ENCODE assay signal across 1 cellular context in the genomic region with DNA sequence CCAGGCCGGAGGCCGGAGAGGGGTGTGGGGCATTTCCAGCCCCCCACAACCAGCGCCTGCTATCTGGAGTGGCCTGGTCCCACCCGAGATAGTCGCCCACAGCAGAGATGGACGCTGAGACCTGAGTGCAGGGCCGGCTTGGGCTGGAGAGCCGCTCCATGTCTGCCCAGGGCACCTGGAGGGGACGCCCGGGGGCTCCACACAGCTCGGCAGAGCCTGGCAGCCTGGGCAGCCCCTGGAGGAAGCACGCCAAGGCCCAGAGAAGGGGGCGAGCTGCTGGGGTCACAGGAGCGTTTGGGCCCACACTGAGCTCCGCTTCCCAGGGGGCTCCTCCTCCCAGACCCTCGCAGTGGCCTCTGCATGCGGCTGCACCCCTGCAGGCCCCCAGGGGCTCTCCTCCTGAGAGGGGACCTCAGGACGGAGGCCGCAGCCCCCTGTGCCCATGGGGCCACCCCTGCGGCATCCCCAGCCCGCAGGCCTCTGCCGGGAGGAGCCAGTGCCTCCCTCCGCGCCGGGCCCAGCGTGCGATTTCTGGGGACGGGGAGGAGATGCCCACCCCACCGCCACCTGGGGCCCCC.
TF ChIP-seq lines count a peak whose summit lies in the region.

No MANE protein-coding gene starts in this region.

TF ChIP-seq in GM23338, 12 proteins besides CTCF, POLR2A, EP300 and RAD21 (continued from another document):
- TF ChIP-seq, protein P1, sequence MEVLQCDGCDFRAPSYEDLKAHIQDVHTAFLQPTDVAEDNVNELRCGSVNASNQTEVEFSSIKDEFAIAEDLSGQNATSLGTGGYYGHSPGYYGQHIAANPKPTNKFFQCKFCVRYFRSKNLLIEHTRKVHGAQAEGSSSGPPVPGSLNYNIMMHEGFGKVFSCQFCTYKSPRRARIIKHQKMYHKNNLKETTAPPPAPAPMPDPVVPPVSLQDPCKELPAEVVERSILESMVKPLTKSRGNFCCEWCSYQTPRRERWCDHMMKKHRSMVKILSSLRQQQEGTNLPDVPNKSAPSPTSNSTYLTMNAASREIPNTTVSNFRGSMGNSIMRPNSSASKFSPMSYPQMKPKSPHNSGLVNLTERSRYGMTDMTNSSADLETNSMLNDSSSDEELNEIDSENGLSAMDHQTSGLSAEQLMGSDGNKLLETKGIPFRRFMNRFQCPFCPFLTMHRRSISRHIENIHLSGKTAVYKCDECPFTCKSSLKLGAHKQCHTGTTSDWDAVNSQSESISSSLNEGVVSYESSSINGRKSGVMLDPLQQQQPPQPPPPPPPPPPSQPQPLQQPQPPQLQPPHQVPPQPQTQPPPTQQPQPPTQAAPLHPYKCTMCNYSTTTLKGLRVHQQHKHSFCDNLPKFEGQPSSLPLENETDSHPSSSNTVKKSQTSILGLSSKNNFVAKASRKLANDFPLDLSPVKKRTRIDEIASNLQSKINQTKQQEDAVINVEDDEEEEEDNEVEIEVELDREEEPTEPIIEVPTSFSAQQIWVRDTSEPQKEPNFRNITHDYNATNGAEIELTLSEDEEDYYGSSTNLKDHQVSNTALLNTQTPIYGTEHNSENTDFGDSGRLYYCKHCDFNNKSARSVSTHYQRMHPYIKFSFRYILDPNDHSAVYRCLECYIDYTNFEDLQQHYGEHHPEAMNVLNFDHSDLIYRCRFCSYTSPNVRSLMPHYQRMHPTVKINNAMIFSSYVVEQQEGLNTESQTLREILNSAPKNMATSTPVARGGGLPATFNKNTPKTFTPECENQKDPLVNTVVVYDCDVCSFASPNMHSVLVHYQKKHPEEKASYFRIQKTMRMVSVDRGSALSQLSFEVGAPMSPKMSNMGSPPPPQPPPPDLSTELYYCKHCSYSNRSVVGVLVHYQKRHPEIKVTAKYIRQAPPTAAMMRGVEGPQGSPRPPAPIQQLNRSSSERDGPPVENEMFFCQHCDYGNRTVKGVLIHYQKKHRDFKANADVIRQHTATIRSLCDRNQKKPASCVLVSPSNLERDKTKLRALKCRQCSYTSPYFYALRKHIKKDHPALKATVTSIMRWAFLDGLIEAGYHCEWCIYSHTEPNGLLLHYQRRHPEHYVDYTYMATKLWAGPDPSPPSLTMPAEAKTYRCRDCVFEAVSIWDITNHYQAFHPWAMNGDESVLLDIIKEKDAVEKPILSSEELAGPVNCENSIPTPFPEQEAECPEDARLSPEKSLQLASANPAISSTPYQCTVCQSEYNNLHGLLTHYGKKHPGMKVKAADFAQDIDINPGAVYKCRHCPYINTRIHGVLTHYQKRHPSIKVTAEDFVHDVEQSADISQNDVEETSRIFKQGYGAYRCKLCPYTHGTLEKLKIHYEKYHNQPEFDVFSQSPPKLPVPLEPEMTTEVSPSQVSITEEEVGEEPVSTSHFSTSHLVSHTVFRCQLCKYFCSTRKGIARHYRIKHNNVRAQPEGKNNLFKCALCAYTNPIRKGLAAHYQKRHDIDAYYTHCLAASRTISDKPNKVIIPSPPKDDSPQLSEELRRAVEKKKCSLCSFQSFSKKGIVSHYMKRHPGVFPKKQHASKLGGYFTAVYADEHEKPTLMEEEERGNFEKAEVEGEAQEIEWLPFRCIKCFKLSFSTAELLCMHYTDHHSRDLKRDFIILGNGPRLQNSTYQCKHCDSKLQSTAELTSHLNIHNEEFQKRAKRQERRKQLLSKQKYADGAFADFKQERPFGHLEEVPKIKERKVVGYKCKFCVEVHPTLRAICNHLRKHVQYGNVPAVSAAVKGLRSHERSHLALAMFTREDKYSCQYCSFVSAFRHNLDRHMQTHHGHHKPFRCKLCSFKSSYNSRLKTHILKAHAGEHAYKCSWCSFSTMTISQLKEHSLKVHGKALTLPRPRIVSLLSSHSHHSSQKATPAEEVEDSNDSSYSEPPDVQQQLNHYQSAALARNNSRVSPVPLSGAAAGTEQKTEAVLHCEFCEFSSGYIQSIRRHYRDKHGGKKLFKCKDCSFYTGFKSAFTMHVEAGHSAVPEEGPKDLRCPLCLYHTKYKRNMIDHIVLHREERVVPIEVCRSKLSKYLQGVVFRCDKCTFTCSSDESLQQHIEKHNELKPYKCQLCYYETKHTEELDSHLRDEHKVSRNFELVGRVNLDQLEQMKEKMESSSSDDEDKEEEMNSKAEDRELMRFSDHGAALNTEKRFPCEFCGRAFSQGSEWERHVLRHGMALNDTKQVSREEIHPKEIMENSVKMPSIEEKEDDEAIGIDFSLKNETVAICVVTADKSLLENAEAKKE (CRISPR knock-in tag; IDR thresholded peaks at IDR 0.05): no peak
TF ChIP-seq in GM23338: peak in this region for 0.
